13 cellular contexts compared by ENCODE assay signal in genomic region chr17:82110298-82110697, GRCh38. TPM values are rescaled to one million over a fixed set of nuclear protein-coding genes. Genes with fewer than 3 reads are reported as not detected.
DNase-seq lines count a peak whose midpoint lies in the region; ATAC-seq and TF ChIP-seq lines count a peak whose summit lies in the region.
"Had no signal": no experiment of that assay in that cellular context is flagged by ENCODE, and none has a peak within 500 bp of the region (broad histone marks: within the 10 kb centered on the region; RNA-seq: fewer than 3 reads in every experiment).

No MANE protein-coding gene starts in this region.

- no peak overlapping the region for H2AFZ ChIP-seq in mammary epithelial cell (ENCODE audit: low read depth, low read length)
- no peak overlapping the region for H2AFZ ChIP-seq in OCI-LY7 (ENCODE audit: low read length)

- TF ChIP-seq POLR2A in vagina (IDR thresholded peaks at IDR 0.05) = no peak

- dilution Hi-C loops in mammary epithelial cell (cut with HindIII; ENCODE audit: low sequenced_read_pairs) = no loop called here

- no peaks in the 10 kb centered on the region for H3K9me2 ChIP-seq in OCI-LY7 (ENCODE audit: insufficient read depth, low read length)

- H3K27ac ChIP-seq in mammary epithelial cell (ENCODE audit: insufficient read depth, low read depth, low read length) = no peak overlapping the region
- no peak overlapping the region for H3K27ac ChIP-seq in vagina
- H3K27ac ChIP-seq in OCI-LY7 (ENCODE audit: low read depth, low read length, poor library complexity, severe bottlenecking) = no peak overlapping the region
- H3K27ac ChIP-seq: psoas muscle had no signal

- no peak for DNase-seq in activated T-cell treated with anti-CD3 and anti-CD28 coated beads, Interleukin-2, amount 50 U/mL, for 4 hours
- no peak for DNase-seq in activated T-cell treated with anti-CD3 and anti-CD28 coated beads, Interleukin-2, amount 50 U/mL, for 48 hours
- DNase-seq in HuH-7.5 (ENCODE audit: low spot score) (peak; percentile 68), mammary epithelial cell (peak; percentile 83), renal cortical epithelial cell (ENCODE audit: low read depth) (peak; percentile 86), vagina (ENCODE audit: extremely low spot score in 2 of 2) (no peak), OCI-LY7 (ENCODE audit: low spot score) (no peak), cerebellum (ENCODE audit: low spot score) (no peak)
- DNase-seq: amygdala, DMS79, NCI-H1436 treated with DMSO at 0.1 percent for 48 hours, NCI-H526, psoas muscle had no signal

- H3K36me3 Mint-ChIP-seq in activated T-cell treated with anti-CD3 and anti-CD28 coated beads, Interleukin-2, amount 50 U/mL, for 4 hours (ENCODE audit: insufficient read depth) = peaks cover 4% of the 10 kb centered on the region

- no peak overlapping the region for H3K9ac ChIP-seq in mammary epithelial cell (ENCODE audit: insufficient read depth, low read length)

- intact Hi-C loops in mammary epithelial cell (cut with micrococcal nuclease) (no loop called here), vagina (cut with DNase I) (no loop called here), OCI-LY7 (cut with micrococcal nuclease; ENCODE audit: unreplicated experiment) (no loop called here)

- H3K4me2 ChIP-seq in mammary epithelial cell (ENCODE audit: insufficient read depth, low read depth, low read length) = no peak overlapping the region
- H3K4me2 ChIP-seq in OCI-LY7 (ENCODE audit: low read length) = no peak overlapping the region

- BruUV-seq in mammary epithelial cell (replicated peaks; lab: Mats Ljungman, UMichigan) (no TSS peak), OCI-LY7 (replicated peaks; lab: Mats Ljungman, UMichigan) (no TSS peak)

- no peak for TF ChIP-seq CTCF in mammary epithelial cell (conservative IDR thresholded peaks at IDR 0.05 in 1 of 2, IDR thresholded peaks at IDR 0.05 in 1 of 2; ENCODE audit: extremely low read depth in 1 of 2, insufficient read depth in 1 of 2, low read depth in 1 of 2, low read length in 2 of 2)
- no peak for TF ChIP-seq CTCF in vagina (IDR thresholded peaks at IDR 0.05)
- no peak for TF ChIP-seq CTCF in OCI-LY7 (conservative IDR thresholded peaks at IDR 0.05; ENCODE audit: low read length)

- H3K27me3 ChIP-seq in mammary epithelial cell (ENCODE audit: insufficient read depth, low read length) = no peaks in the 10 kb centered on the region
- H3K27me3 ChIP-seq in vagina = no peaks in the 10 kb centered on the region

- CTCF ChIA-PET in mammary epithelial cell (lab: Charles Lee; ENCODE audit: low non-redundant PET) = no interaction called here
- CTCF ChIA-PET in OCI-LY7 (lab: Charles Lee; ENCODE audit: unreplicated experiment) = no interaction called here

- H3K36me3 ChIP-seq in mammary epithelial cell (ENCODE audit: insufficient read depth, low read length) = no peaks in the 10 kb centered on the region
- H3K36me3 ChIP-seq in vagina = no peaks in the 10 kb centered on the region
- H3K36me3 ChIP-seq in OCI-LY7 (ENCODE audit: insufficient read depth, low read length) = no peaks in the 10 kb centered on the region

- 29% methylated on average over 3 of the region's 3 CpGs for WGBS in mammary epithelial cell (ENCODE audit: low coverage, missing lambda C conversion rate)

- H3K9me3 Mint-ChIP-seq in activated T-cell treated with anti-CD3 and anti-CD28 coated beads, Interleukin-2, amount 50 U/mL, for 4 hours = no peaks in the 10 kb centered on the region

- POLR2A ChIA-PET in OCI-LY7 (lab: Charles Lee) = interaction anchor here (0.5 kb wide), 1 partner anchor 21 kb away, joined by 7 read pairs; no protein-coding TSS in a partner anchor

- no peak overlapping the region for H3K4me3 Mint-ChIP-seq in activated T-cell treated with anti-CD3 and anti-CD28 coated beads, Interleukin-2, amount 50 U/mL, for 4 hours

- H3K9me3 ChIP-seq in mammary epithelial cell (replicated peaks; ENCODE audit: insufficient read depth, low read length) = no peaks in the 10 kb centered on the region
- no peaks in the 10 kb centered on the region for H3K9me3 ChIP-seq in vagina
- H3K9me3 ChIP-seq in OCI-LY7 (ENCODE audit: low read length) = no peaks in the 10 kb centered on the region
- H3K9me3 ChIP-seq: psoas muscle had no signal

- H3K4me1 ChIP-seq in mammary epithelial cell (ENCODE audit: insufficient read depth, low read length) (peaks cover 18% of the 10 kb centered on the region), vagina (peaks cover 22% of the 10 kb centered on the region), OCI-LY7 (ENCODE audit: insufficient read depth, low read length, poor library complexity, severe bottlenecking) (peaks cover 22% of the 10 kb centered on the region)

- in situ Hi-C loops in mammary epithelial cell (cut with MboI; ENCODE audit: low sequenced_read_pairs in 2 of 2) = no loop called here

- no peaks in the 10 kb centered on the region for H3K27me3 Mint-ChIP-seq in activated T-cell treated with anti-CD3 and anti-CD28 coated beads, Interleukin-2, amount 50 U/mL, for 4 hours (ENCODE audit: low read depth)

- H3K4me3 ChIP-seq in mammary epithelial cell (replicated peaks in 1 of 3; ENCODE audit: insufficient read depth in 1 of 3, low read depth in 2 of 3, low read length in 3 of 3) (no peak overlapping the region), vagina (no peak overlapping the region), OCI-LY7 (ENCODE audit: low read depth, low read length, poor library complexity, severe bottlenecking) (no peak overlapping the region)
- H3K4me3 ChIP-seq: psoas muscle had no signal

- H3K4me1 Mint-ChIP-seq in activated T-cell treated with anti-CD3 and anti-CD28 coated beads, Interleukin-2, amount 50 U/mL, for 4 hours (ENCODE audit: low read depth) = peaks cover 22% of the 10 kb centered on the region

- H4K20me1 ChIP-seq in mammary epithelial cell (ENCODE audit: insufficient read depth, low read length) (no peaks in the 10 kb centered on the region), OCI-LY7 (ENCODE audit: insufficient read depth, low read length) (no peaks in the 10 kb centered on the region)

- peak; percentile 61 to 66 for ATAC-seq in activated T-cell treated with anti-CD3 and anti-CD28 coated beads, Interleukin-2, amount 50 U/mL, for 4 hours
- ATAC-seq: psoas muscle had no signal

- H3K79me2 ChIP-seq in mammary epithelial cell (ENCODE audit: insufficient read depth, low read length) = no peaks in the 10 kb centered on the region
- no peaks in the 10 kb centered on the region for H3K79me2 ChIP-seq in OCI-LY7 (ENCODE audit: insufficient read depth, low read depth, low read length)

RNA-seq across cellular contexts. Expression of gene FASN, which starts 12.3 kb away (rescaled TPM):
- 100 to 1,000 TPM; 365 to 468 (median 403) TPM for total RNA-seq in activated T-cell treated with anti-CD3 and anti-CD28 coated beads, Interleukin-2, amount 50 U/mL, for 4 hours
- total RNA-seq in mammary epithelial cell (100 to 1,000 TPM; 126 to 452 TPM), renal cortical epithelial cell (84.0 and 103 TPM in 2 replicates), vagina (127 TPM), OCI-LY7 (2022) (299 and 364 TPM in 2 replicates), cerebellum (62.7 TPM)
- polyA plus RNA-seq in mammary epithelial cell = 217 TPM
- polyA minus RNA-seq in mammary epithelial cell = 278 TPM
- total RNA-seq in OCI-LY7 (2014; rRNA removed; shearing (Covaris generic)) = 94.4 and 111 TPM in 2 replicates

RNA-seq across cellular contexts. Expression of gene DUS1L, which starts 44.7 kb away (rescaled TPM):
- total RNA-seq in activated T-cell treated with anti-CD3 and anti-CD28 coated beads, Interleukin-2, amount 50 U/mL, for 4 hours = 100 to 1,000 TPM; 323 to 369 (median 326) TPM
- 10 to 100 TPM; 59.0 to 94.2 TPM for total RNA-seq in mammary epithelial cell
- polyA plus RNA-seq in mammary epithelial cell = 65.9 TPM
- 74.3 TPM for polyA minus RNA-seq in mammary epithelial cell
- 66.3 and 79.9 TPM in 2 replicates for total RNA-seq in renal cortical epithelial cell
- 72.4 TPM for total RNA-seq in vagina
- total RNA-seq in OCI-LY7 (2014; rRNA removed; shearing (Covaris generic)) = 374 and 388 TPM in 2 replicates
- 300 and 320 TPM in 2 replicates for total RNA-seq in OCI-LY7 (2022)
- total RNA-seq in cerebellum = 19.9 TPM

RNA-seq across cellular contexts. Expression of gene GPS1, which starts 58.6 kb away (rescaled TPM):
- 100 to 1,000 TPM; 172 to 183 (median 177) TPM for total RNA-seq in activated T-cell treated with anti-CD3 and anti-CD28 coated beads, Interleukin-2, amount 50 U/mL, for 4 hours
- total RNA-seq in mammary epithelial cell = 10 to 100 TPM; 84.2 to 98.2 TPM
- 103 TPM for polyA plus RNA-seq in mammary epithelial cell
- polyA minus RNA-seq in mammary epithelial cell = 65.6 TPM
- 112 and 119 TPM in 2 replicates for total RNA-seq in renal cortical epithelial cell
- total RNA-seq in vagina = 80.3 TPM
- total RNA-seq in OCI-LY7 (2014; rRNA removed; shearing (Covaris generic)) = 137 and 169 TPM in 2 replicates
- total RNA-seq in OCI-LY7 (2022) = 123 and 133 TPM in 2 replicates
- total RNA-seq in cerebellum = 52.9 TPM

RNA-seq across cellular contexts. Expression of gene RFNG, which starts 58.7 kb away (rescaled TPM):
- 10 to 100 TPM; 20.3 to 21.5 (median 20.4) TPM for total RNA-seq in activated T-cell treated with anti-CD3 and anti-CD28 coated beads, Interleukin-2, amount 50 U/mL, for 4 hours
- total RNA-seq in mammary epithelial cell (10 to 100 TPM; 37.7 to 38.2 TPM), renal cortical epithelial cell (27.3 and 31.0 TPM in 2 replicates), vagina (61.4 TPM), OCI-LY7 (2022) (41.3 and 47.3 TPM in 2 replicates), cerebellum (17.2 TPM)
- 13.6 TPM for polyA plus RNA-seq in mammary epithelial cell
- 21.2 TPM for polyA minus RNA-seq in mammary epithelial cell
- total RNA-seq in OCI-LY7 (2014; rRNA removed; shearing (Covaris generic)) = 50.5 and 59.4 TPM in 2 replicates

Comparison
In these comparisons a context has a peak if more than half of its experiments do, and no peak if none do; other contexts are left out.
1. DNase-seq: peak in HuH-7.5 (single experiment), mammary epithelial cell (single experiment) and renal cortical epithelial cell (single experiment); none in activated T-cell treated with anti-CD3 and anti-CD28 coated beads, Interleukin-2, amount 50 U/mL, for 4 hours (single experiment), activated T-cell treated with anti-CD3 and anti-CD28 coated beads, Interleukin-2, amount 50 U/mL, for 48 hours (0 of 2), vagina (0 of 2), OCI-LY7 (single experiment) and cerebellum (single experiment).